ENCODE assay signal across 15 cellular contexts in the genomic region with DNA sequence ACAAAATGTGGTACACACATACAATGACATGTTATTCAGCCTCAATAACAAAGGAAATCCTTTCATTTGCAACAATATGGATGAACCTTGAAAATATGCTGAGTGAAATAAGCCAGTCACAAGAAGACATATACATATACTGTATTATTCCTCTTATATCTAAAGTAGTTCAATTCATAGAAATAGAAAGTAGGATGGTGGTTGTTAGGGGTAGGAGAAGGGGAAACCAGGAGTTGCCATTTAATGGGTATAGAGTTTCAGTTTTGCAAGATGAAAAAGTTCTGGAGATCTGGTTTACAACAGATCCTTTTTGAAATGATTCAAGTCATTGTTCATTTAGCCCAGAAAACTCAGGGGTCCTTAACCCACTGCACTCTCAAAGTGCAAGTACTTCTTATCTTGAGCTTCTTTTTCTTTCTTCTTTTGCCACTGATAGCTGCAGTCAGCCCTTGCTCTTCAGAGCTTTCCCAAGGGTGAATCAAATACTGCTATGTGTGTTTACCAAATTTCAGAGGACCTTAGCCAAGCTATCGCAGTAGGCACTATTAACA.
DNase-seq lines count a peak whose midpoint lies in the region; ATAC-seq and TF ChIP-seq lines count a peak whose summit lies in the region.
"Had no signal": no experiment of that assay in that cellular context is flagged by ENCODE, and none has a peak within 500 bp of the region (broad histone marks: within the 10 kb centered on the region; RNA-seq: fewer than 3 reads in every experiment).

No MANE protein-coding gene starts in this region.

- peaks cover 6% of the 10 kb centered on the region for H3K4me1 ChIP-seq in Loucy (ENCODE audit: insufficient read depth, low read length, poor library complexity, severe bottlenecking)
- H3K4me1 ChIP-seq: Caco-2 had no signal

- no peaks in the 10 kb centered on the region for H4K20me1 ChIP-seq in Loucy (ENCODE audit: insufficient read depth, low read length, poor library complexity, severe bottlenecking)
- H4K20me1 ChIP-seq: BLaER1 had no signal

- peak overlapping the region; percentile 46; the same call in 1 of the 2 replicates for H2AFZ ChIP-seq in Loucy (ENCODE audit: low read length)

- H3K9me3 Mint-ChIP-seq in activated T-cell treated with anti-CD3 and anti-CD28 coated beads, Interleukin-2, amount 50 U/mL, for 24 hours, result peaks cover 5% of the 10 kb centered on the region
- peaks cover 4% of the 10 kb centered on the region for H3K9me3 Mint-ChIP-seq in activated T-helper 17 cell treated with anti-CD3 and anti-CD28 coated beads, Interleukin-2, amount 50 U/mL, for 72 hours
- H3K9me3 Mint-ChIP-seq: CD8-positive, alpha-beta memory T cell; HFFc6 had no signal

- DNase-seq in activated T-cell treated with anti-CD3 and anti-CD28 coated beads, Interleukin-2, amount 50 U/mL, for 24 hours, result no peak
- no peak for DNase-seq in activated T-cell treated with anti-CD3 and anti-CD28 coated beads, Interleukin-2, amount 50 U/mL, for 1 hour
- DNase-seq in stimulated activated naive CD8-positive, alpha-beta T cell treated with anti-CD3 and anti-CD28 coated beads, Interleukin-15, Interleukin-2, amounts not matched to agents 100 U/mL and 50 U/mL, for 24 hours, result no peak
- DNase-seq in stimulated activated CD4-positive, alpha-beta T cell treated with anti-CD3 and anti-CD28 coated beads, Interleukin-2, amount 100 ng/mL, for 48 hours, result no peak
- no peak for DNase-seq in DMS79 (lab: John Stamatoyannopoulos, UW)
- DNase-seq: 8988T; AML-193; Caco-2; CD8-positive, alpha-beta memory T cell; GF-D8; HCEC 1CT; HFFc6 had no signal

- no peaks in the 10 kb centered on the region for H3F3A ChIP-seq in Loucy (ENCODE audit: low read depth)

- H3K4me3 ChIP-seq in Loucy (ENCODE audit: low read length, poor library complexity, severe bottlenecking), result no peak overlapping the region
- H3K4me3 ChIP-seq: BLaER1 had no signal

- TF ChIP-seq CTCF in Loucy (conservative IDR thresholded peaks at IDR 0.05; ENCODE audit: low read length), result no peak

- no peak overlapping the region for H3K4me2 ChIP-seq in Loucy (ENCODE audit: low read depth, low read length, poor library complexity, severe bottlenecking)
- H3K4me2 ChIP-seq: BLaER1 had no signal

- H3K36me3 ChIP-seq in Loucy (ENCODE audit: insufficient read depth, low read length), result no peaks in the 10 kb centered on the region
- H3K36me3 ChIP-seq: BLaER1 had no signal

- peak; percentile 24 for ATAC-seq in activated T-helper 17 cell treated with anti-CD3 and anti-CD28 coated beads, Interleukin-2, amount 50 U/mL, for 72 hours (replicated peaks)
- peak; percentile 23 for ATAC-seq in stimulated activated naive CD8-positive, alpha-beta T cell treated with anti-CD3 and anti-CD28 coated beads, Interleukin-15, Interleukin-2, amounts not matched to agents 100 U/mL and 50 U/mL, for 24 hours

- H3K27me3 ChIP-seq in Loucy (ENCODE audit: insufficient read depth, low read length, poor library complexity, severe bottlenecking), result no peaks in the 10 kb centered on the region
- H3K27me3 ChIP-seq: BLaER1 had no signal

- no peaks in the 10 kb centered on the region for H3K79me2 ChIP-seq in Loucy (ENCODE audit: insufficient read depth, low read length)

- H3K27me3 Mint-ChIP-seq in activated T-cell treated with anti-CD3 and anti-CD28 coated beads, Interleukin-2, amount 50 U/mL, for 24 hours, result no peaks in the 10 kb centered on the region
- H3K27me3 Mint-ChIP-seq in activated T-helper 17 cell treated with anti-CD3 and anti-CD28 coated beads, Interleukin-2, amount 50 U/mL, for 72 hours, result peaks cover 4% of the 10 kb centered on the region
- H3K27me3 Mint-ChIP-seq: CD8-positive, alpha-beta memory T cell had no signal

- H3K36me3 Mint-ChIP-seq in activated T-cell treated with anti-CD3 and anti-CD28 coated beads, Interleukin-2, amount 50 U/mL, for 24 hours (ENCODE audit: low read depth), result no peaks in the 10 kb centered on the region
- no peaks in the 10 kb centered on the region for H3K36me3 Mint-ChIP-seq in activated T-helper 17 cell treated with anti-CD3 and anti-CD28 coated beads, Interleukin-2, amount 50 U/mL, for 72 hours (ENCODE audit: low read depth)

- no peaks in the 10 kb centered on the region for H3K9me2 ChIP-seq in Loucy (replicated peaks; ENCODE audit: low read depth, low read length)

- H3K4me3 Mint-ChIP-seq in activated T-cell treated with anti-CD3 and anti-CD28 coated beads, Interleukin-2, amount 50 U/mL, for 24 hours, result no peak overlapping the region
- H3K4me3 Mint-ChIP-seq in activated T-helper 17 cell treated with anti-CD3 and anti-CD28 coated beads, Interleukin-2, amount 50 U/mL, for 72 hours, result no peak overlapping the region
- H3K4me3 Mint-ChIP-seq: CD8-positive, alpha-beta memory T cell; HFFc6 had no signal

- H3K9ac ChIP-seq in Loucy (ENCODE audit: low read depth, low read length, poor library complexity, severe bottlenecking), result no peak overlapping the region
- H3K9ac ChIP-seq: BLaER1 had no signal

- H3K4me1 Mint-ChIP-seq in activated T-cell treated with anti-CD3 and anti-CD28 coated beads, Interleukin-2, amount 50 U/mL, for 24 hours (ENCODE audit: low read depth), result peaks cover 35% of the 10 kb centered on the region
- peaks cover 5% of the 10 kb centered on the region for H3K4me1 Mint-ChIP-seq in activated T-helper 17 cell treated with anti-CD3 and anti-CD28 coated beads, Interleukin-2, amount 50 U/mL, for 72 hours

- H3K9me3 ChIP-seq in Loucy (ENCODE audit: insufficient read depth, low read depth, low read length), result no peaks in the 10 kb centered on the region
- H3K9me3 ChIP-seq: BLaER1, Caco-2 had no signal

- peak overlapping the region; percentile 40 for H3K27ac Mint-ChIP-seq in activated T-cell treated with anti-CD3 and anti-CD28 coated beads, Interleukin-2, amount 50 U/mL, for 24 hours
- no peak overlapping the region for H3K27ac Mint-ChIP-seq in activated T-helper 17 cell treated with anti-CD3 and anti-CD28 coated beads, Interleukin-2, amount 50 U/mL, for 72 hours
- H3K27ac Mint-ChIP-seq: HFFc6 had no signal
